In genomic region chr16:50438041-50438437, GRCh38 we compare ENCODE assay signal across 17 cellular contexts.
DNase-seq lines count a peak whose midpoint lies in the region; ATAC-seq and TF ChIP-seq lines count a peak whose summit lies in the region.
"Had no signal": no experiment of that assay in that cellular context is flagged by ENCODE, and none has a peak within 500 bp of the region (broad histone marks: within the 10 kb centered on the region; RNA-seq: fewer than 3 reads in every experiment).

No MANE protein-coding gene starts in this region.

- H3K27me3 Mint-ChIP-seq in activated CD8-positive, alpha-beta memory T cell treated with anti-CD3 and anti-CD28 coated beads, Interleukin-2, amount 10 ng/mL, durations not matched to agents 7 days and 5 days: peaks cover 12% of the 10 kb centered on the region
- H3K27me3 Mint-ChIP-seq in chondrocyte (ENCODE audit: low read depth) (peaks cover 15% of the 10 kb centered on the region), type B pancreatic cell (peaks cover 14% of the 10 kb centered on the region)

- ATAC-seq in activated CD8-positive, alpha-beta memory T cell treated with anti-CD3 and anti-CD28 coated beads, Interleukin-2, amount 10 ng/mL, durations not matched to agents 7 days and 5 days: no peak
- ATAC-seq in left lobe of liver (no peak), GM18907 (IDR thresholded peaks at IDR 0.05; ENCODE audit: unreplicated experiment) (no peak)
- ATAC-seq: K562 had no signal

- no peak overlapping the region for H3K4me3 Mint-ChIP-seq in activated CD8-positive, alpha-beta memory T cell treated with anti-CD3 and anti-CD28 coated beads, Interleukin-2, amount 10 ng/mL, durations not matched to agents 7 days and 5 days
- H3K4me3 Mint-ChIP-seq in chondrocyte (ENCODE audit: unreplicated experiment) (no peak overlapping the region), type B pancreatic cell (no peak overlapping the region)
- H3K4me3 Mint-ChIP-seq: CD4-positive, alpha-beta T cell had no signal

- no peak overlapping the region for H3K27ac Mint-ChIP-seq in activated CD8-positive, alpha-beta memory T cell treated with anti-CD3 and anti-CD28 coated beads, Interleukin-2, amount 10 ng/mL, durations not matched to agents 7 days and 5 days
- H3K27ac Mint-ChIP-seq in chondrocyte (ENCODE audit: unreplicated experiment) (peak overlapping the region; percentile 43), type B pancreatic cell (no peak overlapping the region)
- H3K27ac Mint-ChIP-seq: CD4-positive, alpha-beta T cell had no signal

- no peak for TF ChIP-seq CTCF in chondrocyte (IDR thresholded peaks at IDR 0.05)
- no peak for TF ChIP-seq CTCF in type B pancreatic cell (conservative IDR thresholded peaks at IDR 0.05)

- peaks cover 6% of the 10 kb centered on the region for H3K9me3 Mint-ChIP-seq in activated CD8-positive, alpha-beta memory T cell treated with anti-CD3 and anti-CD28 coated beads, Interleukin-2, amount 10 ng/mL, durations not matched to agents 7 days and 5 days (ENCODE audit: low read depth)
- H3K9me3 Mint-ChIP-seq in chondrocyte (ENCODE audit: low read depth) (peaks cover 16% of the 10 kb centered on the region), type B pancreatic cell (peaks cover 15% of the 10 kb centered on the region)

- DNase-seq in activated CD8-positive, alpha-beta memory T cell treated with anti-CD3 and anti-CD28 coated beads, Interleukin-2, amount 10 ng/mL, durations not matched to agents 7 days and 5 days: peak; percentile 12
- DNase-seq in activated CD8-positive, alpha-beta memory T cell treated with anti-CD3 and anti-CD28 coated beads, Interleukin-2, amount 50 U/mL, for 48 hours: no peak
- DNase-seq in chondrocyte (ENCODE audit: low spot score) (no peak), left lobe of liver (ENCODE audit: low spot score) (peak; percentile 11), type B pancreatic cell (ENCODE audit: extremely low spot score, unreplicated experiment) (peak; percentile 52), SIG-M5 treated with dmso at 0.1 percent for 504 hours (lab: John Stamatoyannopoulos, UW; ENCODE audit: unreplicated experiment) (no peak)
- no peak for DNase-seq in stimulated activated CD8-positive, alpha-beta memory T cell treated with anti-CD3 and anti-CD28 coated beads, Interleukin-4, amount 100 ng/mL, for 48 hours
- DNase-seq: BE2C; CD4-positive, alpha-beta T cell; DMS53; NCI-H1105 treated with DMSO at 0.1 percent for 48 hours; NCI-H1694; NCI-H2081 treated with DMSO at 0.1 percent for 48 hours; OCI-M1; Right ventricle myocardium superior had no signal

- peaks cover 2% of the 10 kb centered on the region for H3K36me3 Mint-ChIP-seq in activated CD8-positive, alpha-beta memory T cell treated with anti-CD3 and anti-CD28 coated beads, Interleukin-2, amount 10 ng/mL, durations not matched to agents 7 days and 5 days
- H3K36me3 Mint-ChIP-seq in chondrocyte (ENCODE audit: low read depth) (peaks cover 4% of the 10 kb centered on the region), type B pancreatic cell (no peaks in the 10 kb centered on the region)

- CTCF ChIA-PET in activated CD8-positive, alpha-beta memory T cell treated with anti-CD3 and anti-CD28 coated beads, Interleukin-2, amount 10 ng/mL, durations not matched to agents 7 days and 5 days (lab: Charles Lee): no interaction called here

- H3K4me1 Mint-ChIP-seq in activated CD8-positive, alpha-beta memory T cell treated with anti-CD3 and anti-CD28 coated beads, Interleukin-2, amount 10 ng/mL, durations not matched to agents 7 days and 5 days: no peaks in the 10 kb centered on the region
- H3K4me1 Mint-ChIP-seq in chondrocyte (ENCODE audit: low read depth): peaks cover 9% of the 10 kb centered on the region
- H3K4me1 Mint-ChIP-seq in type B pancreatic cell (ENCODE audit: unreplicated experiment): no peaks in the 10 kb centered on the region

Comparison
In these comparisons a context has a peak if more than half of its experiments do, and no peak if none do; other contexts are left out.
1. DNase-seq: peak in activated CD8-positive, alpha-beta memory T cell treated with anti-CD3 and anti-CD28 coated beads, Interleukin-2, amount 10 ng/mL, durations not matched to agents 7 days and 5 days (single experiment), left lobe of liver (single experiment) and type B pancreatic cell (single experiment); none in activated CD8-positive, alpha-beta memory T cell treated with anti-CD3 and anti-CD28 coated beads, Interleukin-2, amount 50 U/mL, for 48 hours (single experiment), chondrocyte (single experiment), stimulated activated CD8-positive, alpha-beta memory T cell treated with anti-CD3 and anti-CD28 coated beads, Interleukin-4, amount 100 ng/mL, for 48 hours (single experiment) and SIG-M5 treated with dmso at 0.1 percent for 504 hours (single experiment).